17 cellular contexts compared by ENCODE assay signal in the genomic region with DNA sequence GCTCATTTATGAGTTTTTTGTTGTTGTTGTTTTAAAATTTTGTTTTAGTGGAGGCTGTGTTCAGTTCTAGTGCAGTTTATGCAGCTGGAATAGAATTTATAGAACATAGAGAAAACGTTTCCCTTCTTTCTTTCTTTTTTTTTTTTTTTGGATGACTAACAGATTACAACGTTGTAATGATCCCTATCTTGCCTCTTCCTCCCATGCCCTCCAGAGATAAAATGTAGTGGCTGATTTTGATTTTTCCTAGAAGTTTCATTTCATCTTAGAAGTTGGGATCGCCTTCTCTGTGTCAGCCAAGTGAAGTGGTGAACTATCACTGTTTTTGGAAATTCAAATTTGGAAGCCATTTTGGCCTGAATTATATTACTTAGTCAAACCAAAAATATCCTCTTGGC.
DNase-seq lines count a peak whose midpoint lies in the region; ATAC-seq and TF ChIP-seq lines count a peak whose summit lies in the region.
"Had no signal": no experiment of that assay in that cellular context is flagged by ENCODE, and none has a peak within 500 bp of the region (broad histone marks: within the 10 kb centered on the region; RNA-seq: fewer than 3 reads in every experiment).

No MANE protein-coding gene starts in this region.

- H3K27me3 ChIP-seq in adipocyte (replicated peaks; ENCODE audit: control insufficient read depth, insufficient read depth, low read length) (no peaks in the 10 kb centered on the region), testis (no peaks in the 10 kb centered on the region)

- intact Hi-C loops in testis (cut with DNase I; ENCODE audit: low total_unique reads), result no loop called here

- TF ChIP-seq CTCF in mesothelial cell of epicardium (IDR thresholded peaks at IDR 0.05; ENCODE audit: unreplicated experiment), result no peak
- no peak for TF ChIP-seq CTCF in testis (IDR thresholded peaks at IDR 0.05)

- DNase-seq in HEK293T (ENCODE audit: extremely low spot score), result no peak
- no peak for DNase-seq in adipocyte (ENCODE audit: low read depth)
- DNase-seq in mesothelial cell of epicardium (ENCODE audit: low spot score in 2 of 2, unreplicated experiment in 2 of 2), result no peak
- no peak for DNase-seq in testis
- DNase-seq in activated gamma-delta T cell treated with Interleukin-2 at 50 U/mL for 16 hours, result no peak
- no peak for DNase-seq in hippocampal formation (lab: John Stamatoyannopoulos, UW)
- DNase-seq: activated CD8-positive, alpha-beta memory T cell treated with anti-CD3 and anti-CD28 coated beads, Interleukin-2, amount 50 U/mL, for 48 hours; central memory CD4-positive, alpha-beta T cell; DMS79; glutamatergic neuron; H7; naive thymus-derived CD4-positive, alpha-beta T cell; stimulated activated CD4-positive, alpha-beta T cell treated with anti-CD3 and anti-CD28 coated beads, Interleukin-4, amount 100 ng/mL, for 1 hour had no signal

- H3K9me3 Mint-ChIP-seq in mesothelial cell of epicardium, result peaks cover 12% of the 10 kb centered on the region

- H3K4me1 Mint-ChIP-seq in mesothelial cell of epicardium, result peaks cover 8% of the 10 kb centered on the region

- H3K36me3 ChIP-seq in adipocyte (ENCODE audit: control insufficient read depth, insufficient read depth, low read length, severe bottlenecking), result no peaks in the 10 kb centered on the region
- no peaks in the 10 kb centered on the region for H3K36me3 ChIP-seq in testis (ENCODE audit: low read depth, missing control alignments)

- H3K27me3 Mint-ChIP-seq in mesothelial cell of epicardium (ENCODE audit: low read depth), result no peaks in the 10 kb centered on the region

- ATAC-seq in GM19467 (IDR thresholded peaks at IDR 0.05; ENCODE audit: unreplicated experiment), result no peak
- ATAC-seq: activated CD4-positive, CD25-positive, alpha-beta regulatory T cell treated with anti-CD3 and anti-CD28 coated beads, Interleukin-2, amount 50 U/mL, for 24 hours; activated naive CD4-positive, alpha-beta T cell treated with anti-CD3 and anti-CD28 coated beads, Interleukin-2, amount 50 U/mL, for 72 hours; naive thymus-derived CD4-positive, alpha-beta T cell; Panc1 had no signal

- H3K9me3 ChIP-seq in adipocyte (ENCODE audit: control insufficient read depth, low read length), result no peaks in the 10 kb centered on the region
- no peaks in the 10 kb centered on the region for H3K9me3 ChIP-seq in testis

- H3K27ac Mint-ChIP-seq in mesothelial cell of epicardium, result peak overlapping the region; percentile 21
- H3K27ac Mint-ChIP-seq: activated naive CD4-positive, alpha-beta T cell treated with anti-CD3 and anti-CD28 coated beads, Interleukin-2, amount 50 U/mL, for 72 hours; naive thymus-derived CD4-positive, alpha-beta T cell had no signal

- peaks cover 5% of the 10 kb centered on the region for H3K36me3 Mint-ChIP-seq in mesothelial cell of epicardium
- H3K36me3 Mint-ChIP-seq: activated naive CD4-positive, alpha-beta T cell treated with anti-CD3 and anti-CD28 coated beads, Interleukin-2, amount 50 U/mL, for 72 hours had no signal

- peak overlapping the region; percentile 6 for H3K4me3 ChIP-seq in adipocyte (ENCODE audit: low read length)
- H3K4me3 ChIP-seq in testis, result no peak overlapping the region

- H3K4me3 Mint-ChIP-seq in mesothelial cell of epicardium, result no peak overlapping the region

- 38 to 45% methylated on average over 3 of the region's 3 CpGs for WGBS in testis, 2 donors

- CTCF ChIA-PET in HEK293T (lab: Yijun Ruan, JAX), result interaction anchor here (2.3 kb wide), 1 partner anchor 10 kb away, joined by 5 read pairs; no protein-coding TSS in a partner anchor

- no peak for TF ChIP-seq POLR2A in testis (IDR thresholded peaks at IDR 0.05)

- H3K27ac ChIP-seq in testis, result peak overlapping the region; percentile 48 to 72

- POLR2A ChIA-PET in HEK293T (lab: Yijun Ruan, JAX), result no interaction called here

- H3K4me1 ChIP-seq in adipocyte (ENCODE audit: control insufficient read depth, insufficient read depth, low read length) (peaks cover 15% of the 10 kb centered on the region), testis (no peaks in the 10 kb centered on the region)

- H3K9ac ChIP-seq in adipocyte (ENCODE audit: low read length), result peak overlapping the region; percentile 18

TF ChIP-seq in HEK293T, 16 proteins besides CTCF, POLR2A, EP300 and RAD21:
- TF ChIP-seq ZNF384 (IDR thresholded peaks at IDR 0.05) (0 out of 2 replicates have a peak, but pooled peaks have one; percentile 8), ELF4 (IDR thresholded peaks at IDR 0.05) (no peak)
TF ChIP-seq in HEK293T: peak in this region for 1.
